In genomic region chr1:8817413-8818324, GRCh38 we compare ENCODE assay signal across 8 cellular contexts. TPM values are rescaled to one million over a fixed set of nuclear protein-coding genes. Genes with fewer than 3 reads are reported as not detected.
DNase-seq lines count a peak whose midpoint lies in the region; ATAC-seq and TF ChIP-seq lines count a peak whose summit lies in the region.

Gene RERE (minus strand): TSS chr1:8817640.

- H3K4me3 Mint-ChIP-seq in activated B cell treated with CpG ODN at 0.5 μM for 24 hours, result peak within 1 kb of the TSS; percentile 94

- H3K4me3 ChIP-seq in cardiac fibroblast (replicated peaks in 1 of 2; ENCODE audit: low read depth in 2 of 2, low read length in 2 of 2), result peak within 1 kb of the TSS; percentile 62 to 85

- TF ChIP-seq CTCF in activated B cell treated with CpG ODN at 0.5 μM for 24 hours (IDR thresholded peaks at IDR 0.05) (no peak), cardiac fibroblast (IDR thresholded peaks at IDR 0.05; ENCODE audit: low read depth, low read length) (no peak)

- no peaks in the 10 kb centered on the region for H3K27me3 Mint-ChIP-seq in activated B cell treated with CpG ODN at 0.5 μM for 24 hours

- peak; percentile 100 for DNase-seq in AG08396 (ENCODE audit: low spot score)
- DNase-seq in NCI-H345 treated with DMSO at 0.1 percent for 48 hours (lab: John Stamatoyannopoulos, UW; ENCODE audit: unreplicated experiment), result peak; percentile 88
- DNase-seq in activated B cell treated with CpG ODN at 0.5 μM for 24 hours, result peak; percentile 99
- DNase-seq in cardiac fibroblast (ENCODE audit: low read depth in 2 of 2), result peak; percentile 90 to 97
- peak; percentile 96 for DNase-seq in islet precursor cell
- peak; percentile 95 for DNase-seq in stimulated activated CD4-positive, alpha-beta T cell treated with anti-CD3 and anti-CD28 coated beads, Interleukin-12 subunit alpha, Interleukin-12 subunit beta, amount 100 ng/mL, for 4 hours

- H3K36me3 Mint-ChIP-seq in activated B cell treated with CpG ODN at 0.5 μM for 24 hours (ENCODE audit: low read depth), result peaks cover 9% of the 10 kb centered on the region

- ATAC-seq in GM18909 (IDR thresholded peaks at IDR 0.05; ENCODE audit: poor library complexity, unreplicated experiment) (peak; percentile 93), HG03159 (IDR thresholded peaks at IDR 0.05; ENCODE audit: unreplicated experiment) (peak; percentile 87), activated B cell treated with CpG ODN at 0.5 μM for 24 hours (ENCODE audit: low read depth) (peak; percentile 93)

- POLR2A ChIA-PET in activated B cell treated with CpG ODN at 0.5 μM for 24 hours (lab: Charles Lee), result interaction anchor here (0.6 to 2.6 kb wide), 24 partner anchors 9 to 1125 kb away, joined by 3 to 33 read pairs (median 5); partner anchors contain the start of genes ENO1 and PARK7

- H3K27ac Mint-ChIP-seq in activated B cell treated with CpG ODN at 0.5 μM for 24 hours, result peak within 1 kb of the TSS; percentile 96

- no peaks in the 10 kb centered on the region for H3K9me3 Mint-ChIP-seq in activated B cell treated with CpG ODN at 0.5 μM for 24 hours

- peaks cover 42% of the 10 kb centered on the region for H3K4me1 Mint-ChIP-seq in activated B cell treated with CpG ODN at 0.5 μM for 24 hours

- CTCF ChIA-PET in activated B cell treated with CpG ODN at 0.5 μM for 24 hours (lab: Charles Lee), result no interaction called here

- intact Hi-C loops in activated B cell treated with CpG ODN at 0.5 μM for 24 hours (cut with micrococcal nuclease), result loop anchor here (1.0 to 5.0 kb wide), 5 partner anchors 31 to 791 kb away; partner anchors contain the start of genes ENO1, ERRFI1 and GPR157

RNA-seq across cellular contexts. Expression of gene RERE, which starts in this region (rescaled TPM):
- 90.5 and 98.8 TPM in 2 replicates for total RNA-seq in activated B cell treated with CpG ODN at 0.5 μM for 24 hours

Comparison
In these comparisons a context has a peak if more than half of its experiments do, and no peak if none do; other contexts are left out.
1. Peak in every context shown above with its lines: DNase-seq, ATAC-seq and H3K4me3 ChIP-seq.